8 cellular contexts compared by ENCODE assay signal in genomic region chr19:56508282-56508778, GRCh38. TPM values are rescaled to one million over a fixed set of nuclear protein-coding genes. Genes with fewer than 3 reads are reported as not detected.
DNase-seq lines count a peak whose midpoint lies in the region; ATAC-seq and TF ChIP-seq lines count a peak whose summit lies in the region.

No MANE protein-coding gene starts in this region.

- DNase-seq in CD4-positive, alpha-beta memory T cell: no peak
- DNase-seq in RPMI7951 (ENCODE audit: low read depth) (peak; percentile 7), foreskin keratinocyte (peak in 1 of 2 donors; percentile 30), retinal pigment epithelial cell (ENCODE audit: low read depth) (no peak), NCI-H1092 (lab: John Stamatoyannopoulos, UW) (no peak), WTC11 (ENCODE audit: low spot score) (no peak), NCI-H2227 treated with DMSO at 0.1 percent for 48 hours (lab: John Stamatoyannopoulos, UW) (no peak)

- CTCF ChIA-PET in CD4-positive, alpha-beta memory T cell (lab: Charles Lee; ENCODE audit: partially characterized antibody): no interaction called here
- CTCF ChIA-PET in WTC11 (lab: Charles Lee): no interaction called here

- ATAC-seq in foreskin keratinocyte: no peak
- no peak for ATAC-seq in HG03025 (IDR thresholded peaks at IDR 0.05; ENCODE audit: low FRiP score, unreplicated experiment)
- ATAC-seq in WTC11: no peak

- POLR2A ChIA-PET in CD4-positive, alpha-beta memory T cell (lab: Charles Lee; ENCODE audit: partially characterized antibody): no interaction called here
- POLR2A ChIA-PET in WTC11 (lab: Charles Lee): no interaction called here

- H3K9me3 ChIP-seq in CD4-positive, alpha-beta memory T cell (ENCODE audit: control insufficient read depth in 1 of 2, low read length in 2 of 2): peaks cover 0 to 14% of the 10 kb centered on the region in 2 donors

- peak overlapping the region in 1 of 2 donors; percentile 11 for H3K4me3 ChIP-seq in CD4-positive, alpha-beta memory T cell (ENCODE audit: low read length in 2 of 2)
- H3K4me3 ChIP-seq in retinal pigment epithelial cell (ENCODE audit: low read length): peak overlapping the region; percentile 59

- no peak overlapping the region for H3K27ac Mint-ChIP-seq in CD4-positive, alpha-beta memory T cell
- H3K27ac Mint-ChIP-seq in WTC11: no peak overlapping the region

- H3K36me3 ChIP-seq in CD4-positive, alpha-beta memory T cell (ENCODE audit: insufficient read depth, low read length): no peaks in the 10 kb centered on the region

- H3K9me3 Mint-ChIP-seq in CD4-positive, alpha-beta memory T cell: peaks cover 4 to 57% (median 37%) of the 10 kb centered on the region in 8 donors
- H3K9me3 Mint-ChIP-seq in WTC11: peaks cover 50% of the 10 kb centered on the region

- H3K27ac ChIP-seq in CD4-positive, alpha-beta memory T cell (ENCODE audit: low read depth, low read length): peak overlapping the region; percentile 61
- peak overlapping the region; percentile 93 for H3K27ac ChIP-seq in foreskin keratinocyte

- intact Hi-C loops in CD4-positive, alpha-beta memory T cell (cut with micrococcal nuclease): no loop called here

- H3K27me3 Mint-ChIP-seq in CD4-positive, alpha-beta memory T cell: peaks cover 0 to 3% of the 10 kb centered on the region in 2 donors
- H3K27me3 Mint-ChIP-seq in WTC11 (ENCODE audit: low read depth): peaks cover 4% of the 10 kb centered on the region

- peaks cover 0 to 10% (median 6%) of the 10 kb centered on the region in 4 donors for H3K4me1 Mint-ChIP-seq in CD4-positive, alpha-beta memory T cell
- H3K4me1 Mint-ChIP-seq in WTC11: peaks cover 4% of the 10 kb centered on the region

- no peak for TF ChIP-seq CTCF in foreskin keratinocyte (conservative IDR thresholded peaks at IDR 0.05)
- TF ChIP-seq CTCF in retinal pigment epithelial cell (conservative IDR thresholded peaks at IDR 0.05; ENCODE audit: low read depth, low read length): no peak
- TF ChIP-seq CTCF in WTC11 (IDR thresholded peaks at IDR 0.05): no peak

- no peak overlapping the region for H3K4me3 Mint-ChIP-seq in CD4-positive, alpha-beta memory T cell
- H3K4me3 Mint-ChIP-seq in WTC11: no peak overlapping the region

- H3K27me3 ChIP-seq in CD4-positive, alpha-beta memory T cell (ENCODE audit: insufficient read depth, low read length): no peaks in the 10 kb centered on the region
- H3K27me3 ChIP-seq in foreskin keratinocyte: no peaks in the 10 kb centered on the region

- H3K4me1 ChIP-seq in CD4-positive, alpha-beta memory T cell (ENCODE audit: insufficient read depth, low read length): no peaks in the 10 kb centered on the region
- H3K4me1 ChIP-seq in foreskin keratinocyte: no peaks in the 10 kb centered on the region

- H3K36me3 Mint-ChIP-seq in CD4-positive, alpha-beta memory T cell: peaks cover 5 to 14% of the 10 kb centered on the region in 2 donors
- H3K36me3 Mint-ChIP-seq in WTC11: peaks cover 21% of the 10 kb centered on the region

TF ChIP-seq in WTC11, 78 proteins besides CTCF, POLR2A, EP300 and RAD21:
- no peak for TF ChIP-seq ZNF396 (CRISPR knock-in tag; IDR thresholded peaks at IDR 0.05; ENCODE audit: borderline replicate concordance)

RNA-seq across cellular contexts. Expression of gene ZNF471, which starts 0.7 kb away (rescaled TPM):
- 1 to 10 TPM; 1.1 to 1.7 TPM for total RNA-seq in CD4-positive, alpha-beta memory T cell
- under 1 TPM; 0.31 to 0.89 TPM for polyA plus RNA-seq in CD4-positive, alpha-beta memory T cell
- total RNA-seq in RPMI7951 (2014; rRNA removed; shearing (Covaris generic)): 1.1 and 1.3 TPM in 2 replicates
- total RNA-seq in foreskin keratinocyte (1.0 and 1.4 TPM in 2 replicates), WTC11 (2021) (0.98 to 1.5 TPM (median 1.5 TPM) in 3 replicates)
- 0.27 TPM in 2 replicates for polyA plus RNA-seq in foreskin keratinocyte

RNA-seq across cellular contexts. Expression of gene ZFP28, which starts 30.4 kb away (rescaled TPM):
- total RNA-seq in CD4-positive, alpha-beta memory T cell: 1 to 10 TPM; 8.3 to 8.8 TPM
- 1 to 10 TPM; 1.5 to 3.0 TPM for polyA plus RNA-seq in CD4-positive, alpha-beta memory T cell
- 5.9 and 9.4 TPM in 2 replicates for total RNA-seq in RPMI7951 (2014; rRNA removed; shearing (Covaris generic))
- total RNA-seq in foreskin keratinocyte (8.1 and 8.6 TPM in 2 replicates), WTC11 (2021) (2.8 to 4.6 TPM (median 3.7 TPM) in 3 replicates)
- 2.4 and 2.9 TPM in 2 replicates for polyA plus RNA-seq in foreskin keratinocyte

RNA-seq across cellular contexts. Expression of gene ZNF667, which starts 31.2 kb away (rescaled TPM):
- under 1 TPM in 1 of 2 experiments, not detected in 1; 0.15 TPM for total RNA-seq in CD4-positive, alpha-beta memory T cell
- under 1 TPM; 0.09 to 0.23 TPM for polyA plus RNA-seq in CD4-positive, alpha-beta memory T cell
- 1.7 and 1.9 TPM in 2 replicates for total RNA-seq in RPMI7951 (2014; rRNA removed; shearing (Covaris generic))
- total RNA-seq in foreskin keratinocyte (2.9 and 3.4 TPM in 2 replicates), WTC11 (2021) (9.7 to 14.4 TPM (median 10.8 TPM) in 3 replicates)
- 1.2 and 1.4 TPM in 2 replicates for polyA plus RNA-seq in foreskin keratinocyte

RNA-seq across cellular contexts. Expression of gene ZNF470, which starts 58.9 kb away (rescaled TPM):
- total RNA-seq in CD4-positive, alpha-beta memory T cell: 1 to 10 TPM; 4.9 to 5.0 TPM
- polyA plus RNA-seq in CD4-positive, alpha-beta memory T cell: 1 to 10 TPM; 1.2 to 2.7 TPM
- 2.7 and 2.9 TPM in 2 replicates for total RNA-seq in RPMI7951 (2014; rRNA removed; shearing (Covaris generic))
- total RNA-seq in foreskin keratinocyte (2.9 and 3.1 TPM in 2 replicates), WTC11 (2021) (6.0 to 6.5 TPM (median 6.2 TPM) in 3 replicates)
- polyA plus RNA-seq in foreskin keratinocyte: 1.8 and 2.0 TPM in 2 replicates
